In genomic region chr3:105883798-105884377, GRCh38 we compare ENCODE assay signal across 1 cellular context.
TF ChIP-seq lines count a peak whose summit lies in the region.

No MANE protein-coding gene starts in this region.

TF ChIP-seq in endothelial cell of umbilical vein, 7 proteins besides CTCF, POLR2A, EP300 and RAD21:
- TF ChIP-seq GATA2 (IDR thresholded peaks at IDR 0.05; ENCODE audit: insufficient read depth, insufficient read length, low read depth, low read length), result no peak
- TF ChIP-seq FOS (IDR thresholded peaks at IDR 0.05; ENCODE audit: borderline replicate concordance, insufficient read depth, low read length), result no peak
- TF ChIP-seq MYC (IDR thresholded peaks at IDR 0.05; ENCODE audit: low read depth, low read length), result no peak
- no peak for TF ChIP-seq MAX (IDR thresholded peaks at IDR 0.05; ENCODE audit: insufficient read depth, insufficient read length)
- no peak for TF ChIP-seq JUN (IDR thresholded peaks at IDR 0.05; ENCODE audit: borderline replicate concordance, insufficient read depth, insufficient read length, low read depth)
- no peak for TF ChIP-seq EZH2 (IDR thresholded peaks at IDR 0.05; ENCODE audit: borderline replicate concordance, low read depth, low read length, severe bottlenecking)
- TF ChIP-seq POLR2AphosphoS5 (IDR thresholded peaks at IDR 0.05; ENCODE audit: insufficient read depth, low read depth, low read length), result no peak
TF ChIP-seq in endothelial cell of umbilical vein: peak in this region for 0.
